In the genomic region with DNA sequence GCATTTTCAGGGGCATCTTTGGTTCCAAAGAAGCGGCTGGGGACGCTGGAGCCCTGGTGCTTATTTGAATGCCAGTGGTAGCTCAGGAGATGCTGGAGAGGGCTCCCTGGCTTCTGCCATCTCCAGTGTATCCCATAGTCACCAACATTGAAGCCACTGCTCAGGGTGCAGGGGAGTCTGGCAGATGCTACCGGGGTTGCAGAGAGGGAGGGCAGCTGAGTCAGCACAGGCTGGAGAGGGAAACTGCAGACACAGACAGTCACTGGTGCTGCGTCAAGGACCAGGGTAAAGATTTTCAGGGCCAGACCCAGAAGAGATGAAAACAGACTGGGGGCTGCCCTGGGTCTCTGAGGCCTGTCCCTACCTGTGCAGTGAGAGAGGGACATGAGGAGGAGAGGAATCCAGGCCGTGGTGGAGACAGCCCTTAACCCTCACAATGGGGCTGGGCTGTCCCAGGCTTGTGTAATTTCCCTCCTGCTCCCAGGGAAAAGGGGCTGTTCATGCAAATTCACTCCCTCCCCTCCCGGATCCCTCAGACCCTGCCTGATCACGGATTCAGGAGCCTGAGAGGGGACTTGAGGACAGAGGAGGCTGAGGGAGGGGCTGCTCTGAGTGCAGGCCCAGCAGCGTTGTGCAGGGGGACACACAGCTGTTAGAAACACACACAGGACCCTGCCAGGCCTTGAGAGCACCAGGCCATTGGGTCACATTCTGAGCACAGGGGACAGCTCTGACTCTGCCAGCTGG, we compare ENCODE assay signal across 27 cellular contexts.
DNase-seq lines count a peak whose midpoint lies in the region; ATAC-seq and TF ChIP-seq lines count a peak whose summit lies in the region.
"Had no signal": no experiment of that assay in that cellular context is flagged by ENCODE, and none has a peak within 500 bp of the region (broad histone marks: within the 10 kb centered on the region; RNA-seq: fewer than 3 reads in every experiment).

No MANE protein-coding gene starts in this region.

- no peaks in the 10 kb centered on the region for H3K4me1 Mint-ChIP-seq in T-cell

- H3K9me3 ChIP-seq in HUES48 (ENCODE audit: control insufficient read depth, insufficient read depth, low read length) (no peaks in the 10 kb centered on the region), WERI-Rb-1 (ENCODE audit: severe bottlenecking) (no peaks in the 10 kb centered on the region), iPS-15b (ENCODE audit: control insufficient read depth, insufficient read depth, low read length) (no peaks in the 10 kb centered on the region), neuron (ENCODE audit: low read length) (no peaks in the 10 kb centered on the region)
- H3K9me3 ChIP-seq: left lung, mucosa of descending colon, neutrophil, Peyer's patch, upper lobe of left lung had no signal

- no peaks in the 10 kb centered on the region for H3K36me3 Mint-ChIP-seq in T-cell
- H3K36me3 Mint-ChIP-seq: CD8-positive, alpha-beta T cell had no signal

- H3K27me3 ChIP-seq in HUES48 (ENCODE audit: control insufficient read depth, insufficient read depth, low read length), result no peaks in the 10 kb centered on the region
- H3K27me3 ChIP-seq in WERI-Rb-1 (ENCODE audit: insufficient read depth, low read depth, severe bottlenecking), result no peaks in the 10 kb centered on the region
- peaks cover 2% of the 10 kb centered on the region for H3K27me3 ChIP-seq in iPS-15b (ENCODE audit: control insufficient read depth, insufficient read depth, low read length)
- H3K27me3 ChIP-seq in neuron (ENCODE audit: insufficient read depth, low read length), result no peaks in the 10 kb centered on the region
- H3K27me3 ChIP-seq: left lung, neutrophil, Peyer's patch, upper lobe of left lung had no signal

- H3K27me3 Mint-ChIP-seq in T-cell, result peaks cover 10 to 16% of the 10 kb centered on the region in 2 donors

- no peak for ATAC-seq in GM18520 (IDR thresholded peaks at IDR 0.05; ENCODE audit: unreplicated experiment)
- ATAC-seq in T-cell (replicated peaks in 1 of 4), result no peak
- ATAC-seq: activated CD8-positive, alpha-beta T cell treated with anti-CD3 and anti-CD28 coated beads for 36 hours; CD8-positive, alpha-beta T cell; left lung; mucosa of descending colon had no signal

- H3K9me3 Mint-ChIP-seq in T-cell, result no peaks in the 10 kb centered on the region
- H3K9me3 Mint-ChIP-seq: activated CD8-positive, alpha-beta T cell treated with anti-CD3 and anti-CD28 coated beads for 36 hours; CD8-positive, alpha-beta T cell; T-helper 2 cell treated with Interferon-gamma antibody and Interleukin-4, amounts not matched to agents 5 μg/mL and 100 μg/mL, for 36 hours had no signal

- no peak overlapping the region for H3K27ac Mint-ChIP-seq in T-cell
- H3K27ac Mint-ChIP-seq: activated CD8-positive, alpha-beta T cell treated with anti-CD3 and anti-CD28 coated beads for 36 hours; CD8-positive, alpha-beta T cell; T-helper 2 cell treated with Interferon-gamma antibody and Interleukin-4, amounts not matched to agents 5 μg/mL and 100 μg/mL, for 36 hours had no signal

- no peak overlapping the region for H3K4me3 ChIP-seq in HUES48 (ENCODE audit: low read depth, low read length)
- H3K4me3 ChIP-seq in WERI-Rb-1 (ENCODE audit: low read depth, low read length), result no peak overlapping the region
- no peak overlapping the region for H3K4me3 ChIP-seq in iPS-15b (ENCODE audit: low read depth, low read length)
- no peak overlapping the region for H3K4me3 ChIP-seq in neuron (ENCODE audit: low read length)
- H3K4me3 ChIP-seq: left lung, mucosa of descending colon, Peyer's patch, SK-N-MC, upper lobe of left lung had no signal

- DNase-seq in WERI-Rb-1, result peak; percentile 72
- no peak for DNase-seq in HEK293T (ENCODE audit: extremely low spot score)
- no peak for DNase-seq in germinal center (ENCODE audit: low spot score)
- no peak for DNase-seq in T-cell
- DNase-seq: activated CD4-positive, CD25-positive, alpha-beta regulatory T cell; activated CD8-positive, alpha-beta T cell treated with anti-CD3 and anti-CD28 coated beads for 36 hours; activated naive CD4-positive, alpha-beta T cell; activated T-cell treated with anti-CD3 and anti-CD28 coated beads, Interleukin-2, amount 50 U/mL, for 1 hour; amniotic stem cell; caudate nucleus; CD8-positive, alpha-beta T cell; erythroblast; GOT3; left lung; mucosa of descending colon; NCI-H146; Peyer's patch; retina; stimulated activated CD4-positive, alpha-beta T cell treated with anti-CD3 and anti-CD28 coated beads, Interleukin-12 subunit alpha, Interleukin-12 subunit beta, amount 100 ng/mL, for 4 hours; upper lobe of left lung had no signal

- H3K36me3 ChIP-seq in HUES48 (ENCODE audit: control insufficient read depth, insufficient read depth, low read length) (no peaks in the 10 kb centered on the region), WERI-Rb-1 (no peaks in the 10 kb centered on the region; the same call in 1 of the 2 replicates), iPS-15b (ENCODE audit: control insufficient read depth, insufficient read depth, low read length) (no peaks in the 10 kb centered on the region), neuron (ENCODE audit: insufficient read depth, low read length) (no peaks in the 10 kb centered on the region)
- H3K36me3 ChIP-seq: left lung, neutrophil, Peyer's patch, upper lobe of left lung had no signal

- TF ChIP-seq CTCF in WERI-Rb-1 (IDR thresholded peaks at IDR 0.05; ENCODE audit: low read depth, low read length), result no peak

- POLR2A ChIA-PET in HEK293T (lab: Yijun Ruan, JAX), result no interaction called here
- POLR2A ChIA-PET in T-cell (lab: Charles Lee), result no interaction called here

- H3K4me1 ChIP-seq in HUES48 (ENCODE audit: control insufficient read depth, insufficient read depth, low read length), result peaks cover 11% of the 10 kb centered on the region; the same call in 1 of the 2 replicates
- peaks cover 2% of the 10 kb centered on the region for H3K4me1 ChIP-seq in iPS-15b (ENCODE audit: control insufficient read depth, insufficient read depth, low read length)
- H3K4me1 ChIP-seq in neuron (ENCODE audit: insufficient read depth, low read length), result peaks cover 9% of the 10 kb centered on the region
- H3K4me1 ChIP-seq: Peyer's patch, upper lobe of left lung had no signal

- H3K4me3 Mint-ChIP-seq in T-cell, result no peak overlapping the region
- H3K4me3 Mint-ChIP-seq: activated CD8-positive, alpha-beta T cell treated with anti-CD3 and anti-CD28 coated beads for 36 hours; CD8-positive, alpha-beta T cell; T-helper 2 cell treated with Interferon-gamma antibody and Interleukin-4, amounts not matched to agents 5 μg/mL and 100 μg/mL, for 36 hours had no signal

- H3K9ac ChIP-seq in HUES48 (ENCODE audit: low read depth, low read length), result no peak overlapping the region
- peak overlapping the region; percentile 42 for H3K9ac ChIP-seq in iPS-15b (ENCODE audit: low read depth, low read length)

- peak overlapping the region; percentile 21 for H2AFZ ChIP-seq in neuron (ENCODE audit: low read depth, low read length)

- CTCF ChIA-PET in HEK293T (lab: Yijun Ruan, JAX), result no interaction called here
- CTCF ChIA-PET in T-cell (lab: Charles Lee), result no interaction called here

- H3K27ac ChIP-seq in HUES48 (ENCODE audit: low read depth, low read length) (peak overlapping the region; percentile 21), WERI-Rb-1 (peak overlapping the region; percentile 66)
- H3K27ac ChIP-seq: left lung, neutrophil, Peyer's patch, SK-N-MC, upper lobe of left lung had no signal

TF ChIP-seq in HEK293T, 16 proteins besides CTCF, POLR2A, EP300 and RAD21:
- TF ChIP-seq ARNT (IDR thresholded peaks at IDR 0.05) (no peak), CTBP1 (IDR thresholded peaks at IDR 0.05; ENCODE audit: borderline replicate concordance) (no peak), ZNF384 (IDR thresholded peaks at IDR 0.05) (no peak), FOXM1 (IDR thresholded peaks at IDR 0.05; ENCODE audit: borderline replicate concordance) (no peak), FOXA1 (IDR thresholded peaks at IDR 0.05) (no peak), TARDBP (IDR thresholded peaks at IDR 0.05) (no peak), PKNOX1 (IDR thresholded peaks at IDR 0.05) (no peak), BHLHE40 (IDR thresholded peaks at IDR 0.05; ENCODE audit: borderline replicate concordance) (no peak), LEF1 (IDR thresholded peaks at IDR 0.05; ENCODE audit: borderline replicate concordance) (no peak), ELF4 (IDR thresholded peaks at IDR 0.05) (no peak), NFRKB (IDR thresholded peaks at IDR 0.05) (no peak)
